In genomic region chr17:82785581-82785980, GRCh38 we compare ENCODE assay signal across 12 cellular contexts. TPM values are rescaled to one million over a fixed set of nuclear protein-coding genes. Genes with fewer than 3 reads are reported as not detected.
DNase-seq lines count a peak whose midpoint lies in the region; ATAC-seq and TF ChIP-seq lines count a peak whose summit lies in the region.
"Not testable (repeated sequence)": the region's sequence is repeated elsewhere in the genome, so short reads cannot be mapped to it uniquely, and the experiment has no call there.
"Had no signal": no experiment of that assay in that cellular context is flagged by ENCODE, and none has a peak within 500 bp of the region (broad histone marks: within the 10 kb centered on the region; RNA-seq: fewer than 3 reads in every experiment).

No MANE protein-coding gene starts in this region.

- TF ChIP-seq EP300 in suprapubic skin (IDR thresholded peaks at IDR 0.05) = not testable (repeated sequence)

- DNase-seq in RWPE1 (ENCODE audit: low spot score); esophagus squamous epithelium (lab: John Stamatoyannopoulos, UW); suprapubic skin (ENCODE audit: low spot score in 2 of 2): not testable (repeated sequence)
- DNase-seq in right cardiac atrium = peak in 2 of 3 donors; percentile 37 to 63

- WGBS in esophagus squamous epithelium, 2 donors = 100% methylated on average over 3 of the region's 16 CpGs; no CpG with 5 or more reads in 1 of the 2 donors
- 97% methylated on average over 16 of the region's 16 CpGs for WGBS in right cardiac atrium
- WGBS in suprapubic skin = 95% methylated on average over 4 of the region's 16 CpGs

- peaks cover 0 to 14% (median 0%) of the 10 kb centered on the region in 11 experiments; a peak in 5 of 22 replicates for H3K27me3 ChIP-seq in BLaER1 treated with 17β-estradiol and CSF1 and Interleukin-3, amounts not matched to agents 10 nM and 100 nM
- H3K27me3 ChIP-seq in KMS-11 (ENCODE audit: insufficient read depth, low read depth); esophagus squamous epithelium; right cardiac atrium (ENCODE audit: control insufficient read depth, insufficient read depth); suprapubic skin: not testable (repeated sequence)

- TF ChIP-seq POLR2A in esophagus squamous epithelium (IDR thresholded peaks at IDR 0.05); suprapubic skin (IDR thresholded peaks at IDR 0.05): not testable (repeated sequence)

- POLR2A ChIA-PET in RWPE1 (lab: Yijun Ruan, JAX; ENCODE audit: low non-redundant PET) = not testable (repeated sequence)

- intact Hi-C loops in esophagus squamous epithelium (cut with DNase I) = loop anchor here (10.0 kb wide), 1 partner anchor 129 kb away; no protein-coding TSS in a partner anchor
- intact Hi-C loops in right cardiac atrium (cut with DNase I) = loop anchor here in 1 of 4 donors (10.0 kb wide), 2 partner anchors 129 to 179 kb away; no protein-coding TSS in a partner anchor

- CTCF ChIA-PET in RWPE1 (lab: Yijun Ruan, JAX) = interaction anchor here (2.3 kb wide), 1 partner anchor 90 kb away, joined by 11 read pairs; no protein-coding TSS in a partner anchor

- not testable (repeated sequence) for H3K9ac ChIP-seq in BLaER1 treated with 17β-estradiol and CSF1 and Interleukin-3, amounts not matched to agents 10 nM and 100 nM; KMS-11

- H3K36me3 ChIP-seq in BLaER1 treated with 17β-estradiol and CSF1 and Interleukin-3, amounts not matched to agents 10 nM and 100 nM = peaks cover 11 to 59% (median 28%) of the 10 kb centered on the region in 11 experiments; a peak in 20 of 22 replicates
- H3K36me3 ChIP-seq in KMS-11 (ENCODE audit: insufficient read depth) = not testable (repeated sequence)
- peaks cover 0 to 36% (median 0%) of the 10 kb centered on the region in 3 donors for H3K36me3 ChIP-seq in esophagus squamous epithelium
- peaks cover 24% of the 10 kb centered on the region for H3K36me3 ChIP-seq in suprapubic skin

- H3K79me2 ChIP-seq in KMS-11 (ENCODE audit: insufficient read depth, low read depth) = not testable (repeated sequence)

- not testable (repeated sequence) for H3K9me3 ChIP-seq in BLaER1 treated with 17β-estradiol and CSF1 and Interleukin-3, amounts not matched to agents 10 nM and 100 nM (replicated peaks in 1 of 11); esophagus squamous epithelium; right cardiac atrium (ENCODE audit: control insufficient read depth, low read length); suprapubic skin

- not testable (repeated sequence) for H3K27ac ChIP-seq in BLaER1 treated with 17β-estradiol and CSF1 and Interleukin-3, amounts not matched to agents 10 nM and 100 nM; KMS-11; right cardiac atrium (ENCODE audit: low read length)
- H3K27ac ChIP-seq in RWPE1 (peak overlapping the region; percentile 91; the same call in 1 of the 2 replicates), esophagus squamous epithelium (peak overlapping the region in 3 of 4 donors; percentile 76 to 91 (median 87)), suprapubic skin (peak overlapping the region; percentile 5)

- H4K20me1 ChIP-seq in BLaER1 treated with 17β-estradiol and CSF1 and Interleukin-3, amounts not matched to agents 10 nM and 100 nM = peaks cover 5 to 88% (median 64%) of the 10 kb centered on the region in 11 experiments; a peak in 20 of 22 replicates
- not testable (repeated sequence) for H4K20me1 ChIP-seq in KMS-11 (ENCODE audit: insufficient read depth)

- not testable (repeated sequence) for ATAC-seq in right cardiac atrium

- peaks cover 32 to 64% (median 53%) of the 10 kb centered on the region in 10 experiments for H3K4me1 ChIP-seq in BLaER1 treated with 17β-estradiol and CSF1 and Interleukin-3, amounts not matched to agents 10 nM and 100 nM
- H3K4me1 ChIP-seq in KMS-11 (ENCODE audit: low read depth, poor library complexity, severe bottlenecking) (peaks cover 49% of the 10 kb centered on the region), esophagus squamous epithelium (peaks cover 20 to 74% (median 26%) of the 10 kb centered on the region in 3 donors), suprapubic skin (peaks cover 51% of the 10 kb centered on the region)
- not testable (repeated sequence) for H3K4me1 ChIP-seq in right cardiac atrium (ENCODE audit: control insufficient read depth, insufficient read depth, low read length)

- H3K4me2 ChIP-seq in BLaER1 treated with 17β-estradiol and CSF1 and Interleukin-3, amounts not matched to agents 10 nM and 100 nM = peak overlapping the region in 9 of 11 experiments; percentile 26 to 81 (median 59); a peak in 13 of 22 replicates
- peak overlapping the region; percentile 66 for H3K4me2 ChIP-seq in KMS-11

- not testable (repeated sequence) for TF ChIP-seq CTCF in KMS-11 (conservative IDR thresholded peaks at IDR 0.05; ENCODE audit: low read depth, low read length); RWPE1 (conservative IDR thresholded peaks at IDR 0.05; ENCODE audit: low read depth); esophagus squamous epithelium (IDR thresholded peaks at IDR 0.05); suprapubic skin (IDR thresholded peaks at IDR 0.05)

- not testable (repeated sequence) for H2AFZ ChIP-seq in KMS-11 (ENCODE audit: low read depth)

- H3K4me3 ChIP-seq in BLaER1 treated with 17β-estradiol and CSF1 and Interleukin-3, amounts not matched to agents 10 nM and 100 nM; KMS-11 (IDR thresholded peaks at IDR 0.05; ENCODE audit: insufficient read depth, low read depth, low read length); esophagus squamous epithelium; right cardiac atrium (ENCODE audit: low read length); suprapubic skin: not testable (repeated sequence)

RNA-seq across cellular contexts. Expression of gene TBCD, which starts 33.7 kb away (rescaled TPM):
- total RNA-seq in esophagus squamous epithelium (10 to 100 TPM; 38.8 to 58.3 (median 55.0) TPM), right cardiac atrium (10 to 100 TPM; 36.2 to 43.9 (median 41.5) TPM), suprapubic skin (100 to 1,000 TPM in 1 of 4 donors, 10 to 100 TPM in 3; 49.7 to 119 (median 71.5) TPM)
- 38.8 TPM for polyA plus RNA-seq in right cardiac atrium

RNA-seq across cellular contexts. Expression of gene FN3K, which starts 50.2 kb away (rescaled TPM):
- total RNA-seq in esophagus squamous epithelium (10 to 100 TPM in 1 of 4 donors, 1 to 10 TPM in 1, under 1 TPM in 1, not detected in 1; 0.44 to 10.2 (median 2.3) TPM), right cardiac atrium (10 to 100 TPM; 43.2 to 66.8 (median 60.9) TPM), suprapubic skin (10 to 100 TPM in 1 of 4 donors, 1 to 10 TPM in 3; 2.0 to 19.2 (median 4.2) TPM)
- polyA plus RNA-seq in right cardiac atrium = 57.6 TPM
- polyA plus RNA-seq: CD14-positive monocyte had no signal

RNA-seq across cellular contexts. Expression of gene ZNF750, which starts 54.2 kb away (rescaled TPM):
- total RNA-seq in esophagus squamous epithelium (100 to 1,000 TPM in 2 of 4 donors, 10 to 100 TPM in 2; 55.4 to 253 (median 96.8) TPM), right cardiac atrium (not detected), suprapubic skin (100 to 1,000 TPM; 117 to 353 (median 233) TPM)
- polyA plus RNA-seq in right cardiac atrium = 0.07 TPM
- total RNA-seq: A673; CD4-positive, alpha-beta memory T cell; CD4-positive, CD25-positive, alpha-beta regulatory T cell; CD8-positive, alpha-beta memory T cell had no signal
- polyA plus RNA-seq: AG04450; CD14-positive monocyte; CD4-positive, alpha-beta memory T cell; CD8-positive, alpha-beta memory T cell had no signal

Comparison
In these comparisons a context has a peak if more than half of its experiments do, and no peak if none do; other contexts are left out.
1. RNA of gene ZNF750, which starts 54.2 kb away (total RNA-seq): 117 to 353 TPM in suprapubic skin and 55.4 to 253 TPM in esophagus squamous epithelium; not detected in right cardiac atrium; every median in the first group is over 10 times any median in the second.